Comparison of ENCODE assay signal across 1 cellular context in the genomic region with DNA sequence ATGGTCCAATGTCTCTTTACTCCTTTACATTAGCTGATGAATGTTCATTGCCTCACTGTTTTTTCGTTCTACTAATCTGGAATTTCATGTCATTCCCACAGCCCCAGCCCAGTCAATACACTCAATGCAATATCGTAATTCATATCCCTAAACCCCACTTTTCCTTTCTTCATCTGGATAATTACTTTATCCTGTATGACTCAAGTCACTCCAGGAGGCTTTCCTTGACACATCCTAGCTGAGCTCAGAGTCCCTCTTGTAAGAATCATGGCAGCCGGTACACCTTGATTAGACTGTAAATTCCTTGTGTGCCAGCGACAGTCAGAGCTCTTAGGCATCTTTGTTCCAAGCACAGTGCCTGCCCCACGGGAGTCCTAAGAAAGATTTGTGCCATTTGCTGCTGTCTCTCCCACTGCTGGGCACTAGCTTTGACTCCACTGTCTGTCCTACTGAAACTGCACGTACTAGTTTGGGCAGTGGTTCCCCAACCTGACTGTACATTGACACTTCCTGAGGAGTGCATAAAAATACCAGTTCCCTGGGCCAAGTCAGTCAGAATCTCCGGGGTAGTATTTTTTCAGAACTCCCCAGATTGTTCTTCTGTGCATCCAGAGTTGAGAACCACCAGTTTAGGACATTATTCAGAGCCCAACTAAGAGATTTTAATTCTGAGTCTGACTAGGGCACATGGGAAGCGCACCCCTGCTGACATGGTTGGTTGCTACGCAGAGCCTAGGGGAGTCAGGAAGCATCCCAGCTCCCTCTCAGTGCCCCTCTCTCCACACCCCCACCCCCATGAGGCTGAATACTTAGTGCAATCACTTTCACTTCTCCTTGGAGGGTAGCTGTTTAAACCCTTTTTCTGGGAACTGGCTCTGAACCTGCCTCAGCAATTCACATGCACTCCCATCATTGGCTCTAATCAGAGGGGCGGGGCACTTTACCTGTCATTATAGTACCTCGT.
TF ChIP-seq lines count a peak whose summit lies in the region.

No MANE protein-coding gene starts in this region.

TF ChIP-seq in GM23338, 12 proteins besides CTCF, POLR2A, EP300 and RAD21 (continued from another document):
- TF ChIP-seq, protein P1, sequence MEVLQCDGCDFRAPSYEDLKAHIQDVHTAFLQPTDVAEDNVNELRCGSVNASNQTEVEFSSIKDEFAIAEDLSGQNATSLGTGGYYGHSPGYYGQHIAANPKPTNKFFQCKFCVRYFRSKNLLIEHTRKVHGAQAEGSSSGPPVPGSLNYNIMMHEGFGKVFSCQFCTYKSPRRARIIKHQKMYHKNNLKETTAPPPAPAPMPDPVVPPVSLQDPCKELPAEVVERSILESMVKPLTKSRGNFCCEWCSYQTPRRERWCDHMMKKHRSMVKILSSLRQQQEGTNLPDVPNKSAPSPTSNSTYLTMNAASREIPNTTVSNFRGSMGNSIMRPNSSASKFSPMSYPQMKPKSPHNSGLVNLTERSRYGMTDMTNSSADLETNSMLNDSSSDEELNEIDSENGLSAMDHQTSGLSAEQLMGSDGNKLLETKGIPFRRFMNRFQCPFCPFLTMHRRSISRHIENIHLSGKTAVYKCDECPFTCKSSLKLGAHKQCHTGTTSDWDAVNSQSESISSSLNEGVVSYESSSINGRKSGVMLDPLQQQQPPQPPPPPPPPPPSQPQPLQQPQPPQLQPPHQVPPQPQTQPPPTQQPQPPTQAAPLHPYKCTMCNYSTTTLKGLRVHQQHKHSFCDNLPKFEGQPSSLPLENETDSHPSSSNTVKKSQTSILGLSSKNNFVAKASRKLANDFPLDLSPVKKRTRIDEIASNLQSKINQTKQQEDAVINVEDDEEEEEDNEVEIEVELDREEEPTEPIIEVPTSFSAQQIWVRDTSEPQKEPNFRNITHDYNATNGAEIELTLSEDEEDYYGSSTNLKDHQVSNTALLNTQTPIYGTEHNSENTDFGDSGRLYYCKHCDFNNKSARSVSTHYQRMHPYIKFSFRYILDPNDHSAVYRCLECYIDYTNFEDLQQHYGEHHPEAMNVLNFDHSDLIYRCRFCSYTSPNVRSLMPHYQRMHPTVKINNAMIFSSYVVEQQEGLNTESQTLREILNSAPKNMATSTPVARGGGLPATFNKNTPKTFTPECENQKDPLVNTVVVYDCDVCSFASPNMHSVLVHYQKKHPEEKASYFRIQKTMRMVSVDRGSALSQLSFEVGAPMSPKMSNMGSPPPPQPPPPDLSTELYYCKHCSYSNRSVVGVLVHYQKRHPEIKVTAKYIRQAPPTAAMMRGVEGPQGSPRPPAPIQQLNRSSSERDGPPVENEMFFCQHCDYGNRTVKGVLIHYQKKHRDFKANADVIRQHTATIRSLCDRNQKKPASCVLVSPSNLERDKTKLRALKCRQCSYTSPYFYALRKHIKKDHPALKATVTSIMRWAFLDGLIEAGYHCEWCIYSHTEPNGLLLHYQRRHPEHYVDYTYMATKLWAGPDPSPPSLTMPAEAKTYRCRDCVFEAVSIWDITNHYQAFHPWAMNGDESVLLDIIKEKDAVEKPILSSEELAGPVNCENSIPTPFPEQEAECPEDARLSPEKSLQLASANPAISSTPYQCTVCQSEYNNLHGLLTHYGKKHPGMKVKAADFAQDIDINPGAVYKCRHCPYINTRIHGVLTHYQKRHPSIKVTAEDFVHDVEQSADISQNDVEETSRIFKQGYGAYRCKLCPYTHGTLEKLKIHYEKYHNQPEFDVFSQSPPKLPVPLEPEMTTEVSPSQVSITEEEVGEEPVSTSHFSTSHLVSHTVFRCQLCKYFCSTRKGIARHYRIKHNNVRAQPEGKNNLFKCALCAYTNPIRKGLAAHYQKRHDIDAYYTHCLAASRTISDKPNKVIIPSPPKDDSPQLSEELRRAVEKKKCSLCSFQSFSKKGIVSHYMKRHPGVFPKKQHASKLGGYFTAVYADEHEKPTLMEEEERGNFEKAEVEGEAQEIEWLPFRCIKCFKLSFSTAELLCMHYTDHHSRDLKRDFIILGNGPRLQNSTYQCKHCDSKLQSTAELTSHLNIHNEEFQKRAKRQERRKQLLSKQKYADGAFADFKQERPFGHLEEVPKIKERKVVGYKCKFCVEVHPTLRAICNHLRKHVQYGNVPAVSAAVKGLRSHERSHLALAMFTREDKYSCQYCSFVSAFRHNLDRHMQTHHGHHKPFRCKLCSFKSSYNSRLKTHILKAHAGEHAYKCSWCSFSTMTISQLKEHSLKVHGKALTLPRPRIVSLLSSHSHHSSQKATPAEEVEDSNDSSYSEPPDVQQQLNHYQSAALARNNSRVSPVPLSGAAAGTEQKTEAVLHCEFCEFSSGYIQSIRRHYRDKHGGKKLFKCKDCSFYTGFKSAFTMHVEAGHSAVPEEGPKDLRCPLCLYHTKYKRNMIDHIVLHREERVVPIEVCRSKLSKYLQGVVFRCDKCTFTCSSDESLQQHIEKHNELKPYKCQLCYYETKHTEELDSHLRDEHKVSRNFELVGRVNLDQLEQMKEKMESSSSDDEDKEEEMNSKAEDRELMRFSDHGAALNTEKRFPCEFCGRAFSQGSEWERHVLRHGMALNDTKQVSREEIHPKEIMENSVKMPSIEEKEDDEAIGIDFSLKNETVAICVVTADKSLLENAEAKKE (CRISPR knock-in tag; IDR thresholded peaks at IDR 0.05) = no peak
- TF ChIP-seq EZH2 (IDR thresholded peaks at IDR 0.05; ENCODE audit: low read depth, unreplicated experiment) = no peak
- no peak for TF ChIP-seq CREB1 (CRISPR knock-in tag; IDR thresholded peaks at IDR 0.05; ENCODE audit: low read depth)
